Comparison of ENCODE assay signal across 9 cellular contexts in the genomic region with DNA sequence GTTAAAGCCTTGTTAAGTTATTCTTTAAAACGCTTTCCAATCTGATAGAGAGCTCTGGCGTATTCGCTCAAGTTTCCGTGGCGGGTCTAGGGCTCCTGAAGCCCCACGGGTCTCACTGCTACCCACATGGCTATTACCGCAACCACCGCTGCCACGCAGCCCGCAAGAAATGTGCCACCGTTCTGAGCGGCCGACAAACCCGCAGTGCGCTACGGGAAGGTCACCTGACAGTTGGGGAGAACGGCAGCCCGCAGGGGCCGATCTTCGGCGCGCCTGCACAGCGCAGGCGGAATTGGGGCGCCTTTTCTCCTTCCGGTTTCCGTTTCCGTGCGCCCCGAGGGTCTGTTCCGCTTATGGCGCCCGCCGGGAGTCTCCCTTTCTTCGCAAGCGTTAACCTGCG.
A peak's percentile ranks its signal among the peaks of the same experiment; 100 is the strongest.
DNase-seq lines count a peak whose midpoint lies in the region; TF ChIP-seq lines count a peak whose summit lies in the region.
"Had no signal": no experiment of that assay in that cellular context is flagged by ENCODE, and none has a peak within 500 bp of the region (broad histone marks: within the 10 kb centered on the region; RNA-seq: fewer than 3 reads in every experiment).

No MANE protein-coding gene starts in this region.

- DNase-seq in COLO668 (lab: John Stamatoyannopoulos, UW; ENCODE audit: unreplicated experiment) (peak; percentile 75), fibroblast of the aortic adventitia (ENCODE audit: low read depth) (peak; percentile 11), NCI-H526 (lab: John Stamatoyannopoulos, UW) (no peak), HAP-1 (ENCODE audit: low spot score in 2 of 2) (no peak), foreskin melanocyte (no peak)
- DNase-seq in activated CD4-positive, alpha-beta memory T cell treated with anti-CD3 and anti-CD28 coated beads, Interleukin-2, amount 10 ng/mL, durations not matched to agents 7 days and 5 days: no peak

- H3K9ac ChIP-seq in rectal smooth muscle tissue (ENCODE audit: low read length): no peak overlapping the region

- no peaks in the 10 kb centered on the region for H3K4me1 Mint-ChIP-seq in activated CD4-positive, alpha-beta memory T cell treated with anti-CD3 and anti-CD28 coated beads, Interleukin-2, amount 10 ng/mL, durations not matched to agents 7 days and 5 days
- H3K4me1 Mint-ChIP-seq: IgD-negative memory B cell had no signal

- H3K4me1 ChIP-seq in rectal smooth muscle tissue (ENCODE audit: control insufficient read depth, insufficient read depth, low read length): no peaks in the 10 kb centered on the region
- no peaks in the 10 kb centered on the region for H3K4me1 ChIP-seq in HAP-1

- H3K9me3 ChIP-seq in HAP-1: peaks cover 3% of the 10 kb centered on the region; the same call in 1 of the 2 replicates

- H3K27me3 ChIP-seq in rectal smooth muscle tissue (ENCODE audit: control insufficient read depth, insufficient read depth, low read length) (no peaks in the 10 kb centered on the region), HAP-1 (ENCODE audit: low read depth) (no peaks in the 10 kb centered on the region)

- no peak overlapping the region for H3K27ac ChIP-seq in rectal smooth muscle tissue (ENCODE audit: low read depth, low read length)

- no peaks in the 10 kb centered on the region for H3K27me3 Mint-ChIP-seq in activated CD4-positive, alpha-beta memory T cell treated with anti-CD3 and anti-CD28 coated beads, Interleukin-2, amount 10 ng/mL, durations not matched to agents 7 days and 5 days
- H3K27me3 Mint-ChIP-seq: IgD-negative memory B cell had no signal

- peaks cover 30% of the 10 kb centered on the region for H3K9me3 Mint-ChIP-seq in activated CD4-positive, alpha-beta memory T cell treated with anti-CD3 and anti-CD28 coated beads, Interleukin-2, amount 10 ng/mL, durations not matched to agents 7 days and 5 days

- H3K4me3 Mint-ChIP-seq in activated CD4-positive, alpha-beta memory T cell treated with anti-CD3 and anti-CD28 coated beads, Interleukin-2, amount 10 ng/mL, durations not matched to agents 7 days and 5 days: no peak overlapping the region

- POLR2A ChIA-PET in activated CD4-positive, alpha-beta memory T cell treated with anti-CD3 and anti-CD28 coated beads, Interleukin-2, amount 10 ng/mL, durations not matched to agents 7 days and 5 days (lab: Charles Lee): no interaction called here

- CTCF ChIA-PET in activated CD4-positive, alpha-beta memory T cell treated with anti-CD3 and anti-CD28 coated beads, Interleukin-2, amount 10 ng/mL, durations not matched to agents 7 days and 5 days (lab: Charles Lee): no interaction called here

- no peak overlapping the region for H3K27ac Mint-ChIP-seq in activated CD4-positive, alpha-beta memory T cell treated with anti-CD3 and anti-CD28 coated beads, Interleukin-2, amount 10 ng/mL, durations not matched to agents 7 days and 5 days
- H3K27ac Mint-ChIP-seq: IgD-negative memory B cell had no signal

- in situ Hi-C loops in HAP-1 (cut with MboI; ENCODE audit: low sequenced_read_pairs): no loop called here

- peak overlapping the region; percentile 37 for H3K4me3 ChIP-seq in WI38 (ENCODE audit: low read depth, low read length)
- H3K4me3 ChIP-seq in fibroblast of the aortic adventitia (ENCODE audit: low read depth, low read length): peak overlapping the region; percentile 51
- peak overlapping the region; percentile 50 for H3K4me3 ChIP-seq in rectal smooth muscle tissue (ENCODE audit: low read length)
- no peak overlapping the region for H3K4me3 ChIP-seq in HAP-1

- no peaks in the 10 kb centered on the region for H3K36me3 ChIP-seq in rectal smooth muscle tissue (ENCODE audit: control insufficient read depth, insufficient read depth, low read length)
- H3K36me3 ChIP-seq in HAP-1 (replicated peaks): no peaks in the 10 kb centered on the region

- TF ChIP-seq CTCF in WI38 (IDR thresholded peaks at IDR 0.05; ENCODE audit: low read depth, low read length) (no peak), fibroblast of the aortic adventitia (IDR thresholded peaks at IDR 0.05; ENCODE audit: insufficient read depth, low read length) (no peak)

- no peaks in the 10 kb centered on the region for H3K36me3 Mint-ChIP-seq in activated CD4-positive, alpha-beta memory T cell treated with anti-CD3 and anti-CD28 coated beads, Interleukin-2, amount 10 ng/mL, durations not matched to agents 7 days and 5 days (ENCODE audit: low read depth)

Comparison
In these comparisons a context has a peak if more than half of its experiments do, and no peak if none do; other contexts are left out.
1. DNase-seq: peak in COLO668 (single experiment) and fibroblast of the aortic adventitia (single experiment); none in NCI-H526 (0 of 2), activated CD4-positive, alpha-beta memory T cell treated with anti-CD3 and anti-CD28 coated beads, Interleukin-2, amount 10 ng/mL, durations not matched to agents 7 days and 5 days (single experiment), HAP-1 (0 of 2) and foreskin melanocyte (single experiment).